In the genomic region with DNA sequence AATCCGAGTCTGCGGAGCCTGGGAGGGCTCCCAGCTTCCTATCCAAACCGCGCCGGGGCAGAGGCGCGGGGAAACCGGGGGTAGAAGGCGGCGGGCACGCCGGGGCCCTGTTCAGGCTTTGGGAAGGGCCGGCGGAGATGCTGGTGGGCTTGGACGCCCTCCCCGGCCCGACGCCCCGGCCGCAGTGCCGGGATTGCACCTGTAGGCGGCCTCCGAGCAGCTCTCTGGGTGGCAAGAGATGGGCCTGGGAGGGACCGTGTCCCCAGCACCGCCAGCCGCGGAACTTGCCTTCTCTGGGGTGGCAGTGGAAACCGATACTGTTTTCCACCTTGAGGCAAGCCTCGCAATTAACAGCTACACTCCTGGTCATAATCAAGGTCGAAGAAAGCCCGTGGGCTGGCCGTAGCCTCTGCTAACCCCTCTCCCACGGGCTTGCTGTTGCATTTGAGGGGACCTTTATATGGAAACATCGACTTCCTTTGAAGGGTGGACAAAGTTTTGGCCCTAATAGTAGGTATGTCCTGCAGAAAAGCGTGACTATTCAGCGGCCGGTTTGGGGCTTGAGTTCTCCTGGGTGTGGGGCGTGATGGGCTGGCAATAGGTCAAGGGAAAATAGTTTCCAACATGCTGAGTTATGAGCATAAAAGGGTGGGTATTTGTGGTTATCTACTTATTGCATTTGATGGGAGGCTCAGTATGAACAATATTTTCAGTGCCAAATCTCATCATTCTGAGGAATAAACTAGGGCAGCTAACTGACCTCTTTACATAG, we compare ENCODE assay signal across 8 cellular contexts. TPM values are rescaled to one million over a fixed set of nuclear protein-coding genes. Genes with fewer than 3 reads are reported as not detected.
DNase-seq lines count a peak whose midpoint lies in the region; FAIRE-seq and TF ChIP-seq lines count a peak whose summit lies in the region.

No MANE protein-coding gene starts in this region.

- H3K4me3 ChIP-seq in HAP-1 (peak overlapping the region; percentile 54), keratinocyte (ENCODE audit: control insufficient read depth in 2 of 3, extremely low read depth in 1 of 3, insufficient read depth in 2 of 3, low read depth in 1 of 3, low read length in 3 of 3) (peak overlapping the region; percentile 72 to 99 (median 94)), smooth muscle cell (peak overlapping the region; percentile 80)

- H3K27me3 ChIP-seq in HAP-1 (ENCODE audit: low read depth) (no peaks in the 10 kb centered on the region), keratinocyte (ENCODE audit: control insufficient read depth, extremely low read depth, insufficient read depth, low read length) (no peaks in the 10 kb centered on the region), smooth muscle cell (ENCODE audit: low read depth) (no peaks in the 10 kb centered on the region)

- H4K20me1 ChIP-seq in keratinocyte (ENCODE audit: control insufficient read depth, extremely low read depth, insufficient read depth, low read length), result peaks cover 16% of the 10 kb centered on the region
- peaks cover 34% of the 10 kb centered on the region for H4K20me1 ChIP-seq in smooth muscle cell (ENCODE audit: low read depth)

- H3K9me3 ChIP-seq in HAP-1 (no peaks in the 10 kb centered on the region), keratinocyte (ENCODE audit: control insufficient read depth, low read depth, low read length) (no peaks in the 10 kb centered on the region), smooth muscle cell (replicated peaks; ENCODE audit: low read depth) (no peaks in the 10 kb centered on the region)

- WGBS in smooth muscle cell (ENCODE audit: low lambda C conversion rate), result 9% methylated on average over 18 of the region's 38 CpGs

- TF ChIP-seq CTCF in keratinocyte (optimal IDR thresholded peaks at IDR 0.05 in 1 of 3, IDR thresholded peaks at IDR 0.05 in 1 of 3, conservative IDR thresholded peaks at IDR 0.05 in 1 of 3; ENCODE audit: extremely low read depth in 1 of 3, insufficient read depth in 2 of 3, low read length in 3 of 3), result peak; percentile 68 to 96 (median 80)
- peak; percentile 68 for TF ChIP-seq CTCF in smooth muscle cell (IDR thresholded peaks at IDR 0.05; ENCODE audit: borderline replicate concordance, insufficient read depth, poor library complexity, severe bottlenecking)

- peaks cover 21% of the 10 kb centered on the region for H3K4me1 ChIP-seq in HAP-1
- H3K4me1 ChIP-seq in keratinocyte (ENCODE audit: control insufficient read depth, extremely low read depth, insufficient read depth, low read length), result peaks cover 23% of the 10 kb centered on the region
- peaks cover 20% of the 10 kb centered on the region for H3K4me1 ChIP-seq in smooth muscle cell (ENCODE audit: low read depth)

- in situ Hi-C loops in HAP-1 (cut with MboI; ENCODE audit: low sequenced_read_pairs), result no loop called here

- H3K9ac ChIP-seq in keratinocyte (ENCODE audit: control insufficient read depth, extremely low read depth, insufficient read depth, low read length), result peak overlapping the region; percentile 97
- H3K9ac ChIP-seq in smooth muscle cell (ENCODE audit: low read depth), result peak overlapping the region; percentile 89

- H3K36me3 ChIP-seq in HAP-1 (replicated peaks), result no peaks in the 10 kb centered on the region
- peaks cover 9 to 20% of the 10 kb centered on the region in 2 experiments for H3K36me3 ChIP-seq in keratinocyte (ENCODE audit: control insufficient read depth in 2 of 2, extremely low read depth in 1 of 2, insufficient read depth in 2 of 2, low read length in 2 of 2)
- H3K36me3 ChIP-seq in smooth muscle cell (ENCODE audit: low read depth), result no peaks in the 10 kb centered on the region

- dilution Hi-C loops in keratinocyte (cut with MboI; ENCODE audit: extremely low pct_ligation_motif_present, low sequenced_read_pairs), result no loop called here

- DNase-seq in activated effector memory CD4-positive, alpha-beta T cell treated with anti-CD3 and anti-CD28 coated beads, Interleukin-2, amount 50 U/mL, for 16 hours, result peak; percentile 69
- no peak for DNase-seq in activated effector memory CD4-positive, alpha-beta T cell treated with Interleukin-2 at 50 U/mL for 16 hours
- DNase-seq in HAP-1 (ENCODE audit: low spot score in 2 of 2) (peak; percentile 69 to 85), Kasumi-1 (lab: John Stamatoyannopoulos, UW) (peak; percentile 35 to 40), SK-N-DZ (ENCODE audit: low spot score) (peak; percentile 70), caudate nucleus (lab: John Stamatoyannopoulos, UW) (peak in 37 of 61 donors; percentile 18 to 73 (median 41)), keratinocyte (ENCODE audit: low read depth, low spot score) (no peak), smooth muscle cell (lab: John Stamatoyannopoulos, UW; ENCODE audit: unreplicated experiment) (peak; percentile 62)

- H2AFZ ChIP-seq in keratinocyte (ENCODE audit: control insufficient read depth, low read length), result no peak overlapping the region
- peak overlapping the region; percentile 94 for H2AFZ ChIP-seq in smooth muscle cell (ENCODE audit: low read depth)

- no peak for FAIRE-seq in keratinocyte (lab: Jason Lieb, UNC)

- H3K79me2 ChIP-seq in keratinocyte (ENCODE audit: control insufficient read depth, insufficient read depth, low read length), result peaks cover 43% of the 10 kb centered on the region
- peaks cover 33% of the 10 kb centered on the region for H3K79me2 ChIP-seq in smooth muscle cell (ENCODE audit: low read depth)

- no peaks in the 10 kb centered on the region for H3F3A ChIP-seq in smooth muscle cell (ENCODE audit: low read depth)

- H3K9me1 ChIP-seq in keratinocyte (ENCODE audit: control insufficient read depth, extremely low read depth, insufficient read depth, low read length), result no peaks in the 10 kb centered on the region

- H3K4me2 ChIP-seq in keratinocyte (ENCODE audit: control insufficient read depth, extremely low read depth, insufficient read depth, low read depth, low read length), result peak overlapping the region; percentile 88
- peak overlapping the region; percentile 95 for H3K4me2 ChIP-seq in smooth muscle cell

- H3K27ac ChIP-seq in caudate nucleus (ENCODE audit: low read depth, low read length), result peak overlapping the region; percentile 86
- H3K27ac ChIP-seq in keratinocyte (ENCODE audit: control insufficient read depth, insufficient read depth, low read length), result peak overlapping the region; percentile 94
- peak overlapping the region; percentile 94 for H3K27ac ChIP-seq in smooth muscle cell (ENCODE audit: low read depth)

RNA-seq across cellular contexts. Expression of a gene that starts 1.1 kb away (rescaled TPM):
- polyA plus RNA-seq in SK-N-DZ (2014; cell fraction: cytosol; rRNA removed), result 2.2 and 4.0 TPM in 2 replicates
- 3.8 and 7.9 TPM in 2 replicates for polyA plus RNA-seq in SK-N-DZ (2014; cell fraction: nucleus; rRNA removed)
- polyA plus RNA-seq in keratinocyte (82.1 to 117 TPM (median 84.2 TPM) in 3 replicates), smooth muscle cell (45.0 and 73.6 TPM in 2 replicates)
- polyA plus RNA-seq in keratinocyte (2011; ENCODE audit: low read depth), result 69.6 TPM
- polyA plus RNA-seq in keratinocyte (2011; cell fraction: cytosol; rRNA removed), result 27.6 and 29.1 TPM in 2 replicates
- polyA plus RNA-seq in keratinocyte (2011; cell fraction: nucleus; rRNA removed), result 356 and 357 TPM in 2 replicates
- 37.1 and 115 TPM in 2 replicates for polyA plus RNA-seq in keratinocyte (2012; ENCODE audit: low replicate concordance)
- 306 to 390 TPM (median 389 TPM) in 3 replicates for polyA minus RNA-seq in keratinocyte
- 89.8 TPM for polyA minus RNA-seq in keratinocyte (2011; cell fraction: cytosol; rRNA and poly(A)+ RNA removed)
- polyA minus RNA-seq in keratinocyte (2011; cell fraction: nucleus; rRNA and poly(A)+ RNA removed), result 497 and 766 TPM in 2 replicates
- total RNA-seq in smooth muscle cell, result 126 and 135 TPM in 2 replicates

Comparison
In these comparisons a context has a peak if more than half of its experiments do, and no peak if none do; other contexts are left out.
1. DNase-seq: peak in activated effector memory CD4-positive, alpha-beta T cell treated with anti-CD3 and anti-CD28 coated beads, Interleukin-2, amount 50 U/mL, for 16 hours (single experiment), HAP-1 (2 of 2), Kasumi-1 (2 of 2), SK-N-DZ (single experiment), caudate nucleus (37 of 61) and smooth muscle cell (single experiment); none in activated effector memory CD4-positive, alpha-beta T cell treated with Interleukin-2 at 50 U/mL for 16 hours (single experiment) and keratinocyte (single experiment).
2. Peak in every context shown above with its lines, with median percentiles within 50 percentile points of each other: H3K4me3 ChIP-seq and H3K27ac ChIP-seq.